ENCODE assay signal across 8 cellular contexts in the genomic region with DNA sequence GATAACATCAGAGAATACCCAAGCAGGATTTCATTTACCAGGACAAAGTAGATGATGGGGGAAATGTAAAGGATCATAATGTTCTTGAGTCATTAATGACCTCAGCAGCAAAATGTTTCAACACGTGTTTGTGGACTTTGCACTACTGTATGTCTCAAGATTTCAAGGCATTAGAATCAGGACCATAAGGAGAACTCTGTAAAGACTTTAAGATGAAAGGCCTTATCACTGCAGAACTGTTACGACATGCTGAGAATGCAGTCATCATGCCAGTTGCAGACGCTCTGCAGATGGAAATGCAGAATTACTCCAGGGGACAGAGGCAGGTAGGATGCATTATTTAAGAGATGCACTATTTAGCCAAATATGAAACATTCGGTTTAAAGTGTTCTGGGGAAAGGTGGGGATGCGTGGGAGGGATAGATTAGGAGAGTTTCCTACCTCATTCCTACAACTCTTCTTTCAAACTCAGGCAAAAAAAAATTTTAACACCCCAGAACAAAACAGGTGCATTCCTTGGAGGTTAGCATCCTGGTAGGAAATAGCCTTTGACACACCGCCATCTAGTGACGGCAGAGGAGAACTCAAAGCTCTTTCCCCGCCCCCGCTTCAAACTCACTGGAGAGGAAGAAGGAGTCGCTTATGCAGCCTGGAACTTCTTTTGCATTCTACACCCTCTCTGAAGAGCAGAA. TPM values are rescaled to one million over a fixed set of nuclear protein-coding genes. Genes with fewer than 3 reads are reported as not detected.
A peak's percentile ranks its signal among the peaks of the same experiment; 100 is the strongest.
DNase-seq lines count a peak whose midpoint lies in the region; ATAC-seq and TF ChIP-seq lines count a peak whose summit lies in the region.

No MANE protein-coding gene starts in this region.

- DNase-seq in DMS 273 (lab: John Stamatoyannopoulos, UW; ENCODE audit: unreplicated experiment) = peak; percentile 82
- DNase-seq in NCI-H526 (lab: John Stamatoyannopoulos, UW) = peak; percentile 44 to 79
- peak; percentile 60 to 67 for DNase-seq in activated CD4-positive, alpha-beta T cell treated with anti-CD3 and anti-CD28 coated beads, Interleukin-2, amount 50 U/mL, for 4 hours
- DNase-seq in dorsolateral prefrontal cortex = peak; percentile 26 to 78 (median 72)
- peak; percentile 65 to 75 for DNase-seq in lung microvascular endothelial cell (ENCODE audit: low read depth in 2 of 2)
- DNase-seq in stimulated activated CD8-positive, alpha-beta memory T cell treated with anti-CD3 and anti-CD28 coated beads, Interleukin-15, amount 100 ng/mL, for 1 hour (ENCODE audit: low read depth) = peak; percentile 41

- H3K4me3 ChIP-seq in dorsolateral prefrontal cortex = no peak overlapping the region

- H3K27me3 ChIP-seq in dorsolateral prefrontal cortex = peaks cover 0 to 5% (median 0%) of the 10 kb centered on the region in 45 donors

- ATAC-seq in HG02610 (IDR thresholded peaks at IDR 0.05; ENCODE audit: unreplicated experiment) (peak; percentile 62), GM21447 (IDR thresholded peaks at IDR 0.05; ENCODE audit: unreplicated experiment) (no peak)

- peak; percentile 58 to 93 (median 85) for TF ChIP-seq CTCF in dorsolateral prefrontal cortex (IDR thresholded peaks at IDR 0.05 in 54 of 56, conservative IDR thresholded peaks at IDR 0.05 in 2 of 56; ENCODE audit: low read depth in 1 of 56, partially characterized antibody in 56 of 56)

- no peak overlapping the region for H3K27ac ChIP-seq in dorsolateral prefrontal cortex

- intact Hi-C loops in dorsolateral prefrontal cortex (cut with DNase I) = loop anchor here (5.0 kb wide), 1 partner anchor 201 kb away; no protein-coding TSS in a partner anchor

RNA-seq across cellular contexts. Expression of a gene that starts 43.3 kb away (rescaled TPM):
- total RNA-seq in dorsolateral prefrontal cortex = under 1 TPM in 64 of 120 experiments, not detected in 56; 0.06 to 0.46 (median 0.17) TPM
- total RNA-seq in lung microvascular endothelial cell = not detected in 2 replicates
